In genomic region chr1:16168622-16169021, GRCh38 we compare ENCODE assay signal across 10 cellular contexts. TPM values are rescaled to one million over a fixed set of nuclear protein-coding genes. Genes with fewer than 3 reads are reported as not detected.
DNase-seq lines count a peak whose midpoint lies in the region; ATAC-seq and TF ChIP-seq lines count a peak whose summit lies in the region.
"Had no signal": no experiment of that assay in that cellular context is flagged by ENCODE, and none has a peak within 500 bp of the region (broad histone marks: within the 10 kb centered on the region; RNA-seq: fewer than 3 reads in every experiment).

No MANE protein-coding gene starts in this region.

- H3K4me1 Mint-ChIP-seq in activated CD4-positive, alpha-beta T cell treated with anti-CD3 and anti-CD28 coated beads for 36 hours, result peaks cover 41% of the 10 kb centered on the region
- peaks cover 23% of the 10 kb centered on the region for H3K4me1 Mint-ChIP-seq in dendritic cell treated with granulocyte-macrophage colony-stimulating factor and Interleukin-4, amounts not matched to agents 40 ng/mL and 50 ng/mL, for 4 days (ENCODE audit: low read depth)
- peaks cover 26% of the 10 kb centered on the region for H3K4me1 Mint-ChIP-seq in progenitor cell of endocrine pancreas (ENCODE audit: low read depth)

- H3K9me3 Mint-ChIP-seq in activated CD4-positive, alpha-beta T cell treated with anti-CD3 and anti-CD28 coated beads for 36 hours (ENCODE audit: low read depth), result no peaks in the 10 kb centered on the region
- H3K9me3 Mint-ChIP-seq in dendritic cell treated with granulocyte-macrophage colony-stimulating factor and Interleukin-4, amounts not matched to agents 40 ng/mL and 50 ng/mL, for 4 days, result no peaks in the 10 kb centered on the region
- no peaks in the 10 kb centered on the region for H3K9me3 Mint-ChIP-seq in progenitor cell of endocrine pancreas (ENCODE audit: low read depth)

- intact Hi-C loops in activated CD4-positive, alpha-beta T cell treated with anti-CD3 and anti-CD28 coated beads for 36 hours (cut with DNase I, micrococcal nuclease), result loop anchor here in 1 of 2 experiments (2.0 kb wide), 1 partner anchor 38 kb away; no protein-coding TSS in a partner anchor
- intact Hi-C loops in dendritic cell treated with granulocyte-macrophage colony-stimulating factor and Interleukin-4, amounts not matched to agents 40 ng/mL and 50 ng/mL, for 4 days (cut with micrococcal nuclease), result no loop called here

- CTCF ChIA-PET in activated CD4-positive, alpha-beta T cell treated with anti-CD3 and anti-CD28 coated beads for 36 hours (lab: Charles Lee), result interaction anchor here (1.0 to 3.1 kb wide), 3 partner anchors 16 to 90 kb away, joined by 4 to 10 read pairs (median 5); no protein-coding TSS in a partner anchor

- H3K4me3 ChIP-seq in SK-N-MC, result no peak overlapping the region

- DNase-seq in activated CD4-positive, alpha-beta T cell treated with anti-CD3 and anti-CD28 coated beads for 36 hours, result peak; percentile 63
- no peak for DNase-seq in activated CD4-positive, alpha-beta T cell treated with anti-CD3 and anti-CD28 coated beads for 1 hour
- DNase-seq in SK-N-MC (ENCODE audit: low read depth, low spot score) (no peak), progenitor cell of endocrine pancreas (ENCODE audit: low spot score, unreplicated experiment) (no peak), hypothalamus (lab: John Stamatoyannopoulos, UW) (no peak)
- DNase-seq: NCI-H226, WERI-Rb-1 had no signal

- peak overlapping the region; percentile 16 for H3K4me3 Mint-ChIP-seq in activated CD4-positive, alpha-beta T cell treated with anti-CD3 and anti-CD28 coated beads for 36 hours
- H3K4me3 Mint-ChIP-seq in dendritic cell treated with granulocyte-macrophage colony-stimulating factor and Interleukin-4, amounts not matched to agents 40 ng/mL and 50 ng/mL, for 4 days, result no peak overlapping the region
- H3K4me3 Mint-ChIP-seq in progenitor cell of endocrine pancreas (ENCODE audit: low read depth), result peak overlapping the region; percentile 65

- H3K27ac Mint-ChIP-seq in activated CD4-positive, alpha-beta T cell treated with anti-CD3 and anti-CD28 coated beads for 36 hours, result no peak overlapping the region
- H3K27ac Mint-ChIP-seq in dendritic cell treated with granulocyte-macrophage colony-stimulating factor and Interleukin-4, amounts not matched to agents 40 ng/mL and 50 ng/mL, for 4 days, result peak overlapping the region; percentile 24
- H3K27ac Mint-ChIP-seq in progenitor cell of endocrine pancreas, result peak overlapping the region; percentile 86

- ATAC-seq in activated CD4-positive, alpha-beta T cell treated with anti-CD3 and anti-CD28 coated beads for 36 hours, result peak; percentile 41
- ATAC-seq in HG02970 (IDR thresholded peaks at IDR 0.05; ENCODE audit: low FRiP score, unreplicated experiment), result no peak
- ATAC-seq in HG03342 (IDR thresholded peaks at IDR 0.05; ENCODE audit: unreplicated experiment), result no peak

- H3K9ac ChIP-seq in SK-N-MC (ENCODE audit: insufficient read length), result no peak overlapping the region

- no peaks in the 10 kb centered on the region for H3K36me3 ChIP-seq in SK-N-MC (ENCODE audit: insufficient read depth, low read length)
- H3K36me3 ChIP-seq: WERI-Rb-1 had no signal

- POLR2A ChIA-PET in activated CD4-positive, alpha-beta T cell treated with anti-CD3 and anti-CD28 coated beads for 36 hours (lab: Charles Lee), result no interaction called here

- H3K27ac ChIP-seq in SK-N-MC, result peak overlapping the region; percentile 68
- H3K27ac ChIP-seq: WERI-Rb-1 had no signal

- no peaks in the 10 kb centered on the region for H3K9me3 ChIP-seq in SK-N-MC (ENCODE audit: low read depth, low read length)

- H3K27me3 Mint-ChIP-seq in activated CD4-positive, alpha-beta T cell treated with anti-CD3 and anti-CD28 coated beads for 36 hours, result no peaks in the 10 kb centered on the region
- peaks cover 77% of the 10 kb centered on the region for H3K27me3 Mint-ChIP-seq in dendritic cell treated with granulocyte-macrophage colony-stimulating factor and Interleukin-4, amounts not matched to agents 40 ng/mL and 50 ng/mL, for 4 days
- H3K27me3 Mint-ChIP-seq in progenitor cell of endocrine pancreas, result no peaks in the 10 kb centered on the region

- H3K36me3 Mint-ChIP-seq in activated CD4-positive, alpha-beta T cell treated with anti-CD3 and anti-CD28 coated beads for 36 hours (ENCODE audit: low read depth), result no peaks in the 10 kb centered on the region
- H3K36me3 Mint-ChIP-seq in dendritic cell treated with granulocyte-macrophage colony-stimulating factor and Interleukin-4, amounts not matched to agents 40 ng/mL and 50 ng/mL, for 4 days (ENCODE audit: low read depth), result no peaks in the 10 kb centered on the region
- H3K36me3 Mint-ChIP-seq in progenitor cell of endocrine pancreas (ENCODE audit: insufficient read depth), result no peaks in the 10 kb centered on the region

- TF ChIP-seq CTCF in progenitor cell of endocrine pancreas (IDR thresholded peaks at IDR 0.05; ENCODE audit: unreplicated experiment), result no peak

RNA-seq across cellular contexts. Expression of gene EPHA2, which starts 12.8 kb away (rescaled TPM):
- under 1 TPM; 0.19 to 0.21 TPM for total RNA-seq in activated CD4-positive, alpha-beta T cell treated with anti-CD3 and anti-CD28 coated beads for 36 hours
- total RNA-seq in progenitor cell of endocrine pancreas, result 28.3 and 31.9 TPM in 2 replicates

RNA-seq across cellular contexts. Expression of gene ARHGEF19, which starts 43.8 kb away (rescaled TPM):
- 1 to 10 TPM; 4.9 to 6.5 TPM for total RNA-seq in activated CD4-positive, alpha-beta T cell treated with anti-CD3 and anti-CD28 coated beads for 36 hours
- 146 and 151 TPM in 2 replicates for total RNA-seq in progenitor cell of endocrine pancreas

Comparison
In these comparisons a context has a peak if more than half of its experiments do, and no peak if none do; other contexts are left out.
1. RNA of gene EPHA2, which starts 12.8 kb away (total RNA-seq): 28.3 to 31.9 TPM in progenitor cell of endocrine pancreas; 0.19 to 0.21 TPM in activated CD4-positive, alpha-beta T cell treated with anti-CD3 and anti-CD28 coated beads for 36 hours; every median in the first group is over 10 times any median in the second.
2. RNA of gene ARHGEF19, which starts 43.8 kb away (total RNA-seq): 146 to 151 TPM in progenitor cell of endocrine pancreas; 4.9 to 6.5 TPM in activated CD4-positive, alpha-beta T cell treated with anti-CD3 and anti-CD28 coated beads for 36 hours; every median in the first group is over 10 times any median in the second.